In genomic region chr2:19306065-19306464, GRCh38 we compare ENCODE assay signal across 8 cellular contexts. TPM values are rescaled to one million over a fixed set of nuclear protein-coding genes. Genes with fewer than 3 reads are reported as not detected.
DNase-seq lines count a peak whose midpoint lies in the region; ATAC-seq, FAIRE-seq and TF ChIP-seq lines count a peak whose summit lies in the region.
"Not testable (repeated sequence)": the region's sequence is repeated elsewhere in the genome, so short reads cannot be mapped to it uniquely, and the experiment has no call there.
"Had no signal": no experiment of that assay in that cellular context is flagged by ENCODE, and none has a peak within 500 bp of the region (broad histone marks: within the 10 kb centered on the region; RNA-seq: fewer than 3 reads in every experiment).

No MANE protein-coding gene starts in this region.

- POLR2A ChIA-PET in A549 (lab: Yijun Ruan, JAX); PC-3 (lab: Charles Lee; ENCODE audit: unreplicated experiment): not testable (repeated sequence)
- POLR2A ChIA-PET in K562 (lab: Yijun Ruan, JAX): interaction anchor here (1.1 kb wide), 2 partner anchors 11 to 13 kb away, joined by 3 to 4 read pairs; no protein-coding TSS in a partner anchor

- not testable (repeated sequence) for FAIRE-seq in A549 (lab: Jason Lieb, UNC); K562 (lab: Jason Lieb, UNC)

- TSS peak; percentile 62 for BruUV-seq in PC-3 (replicated peaks; lab: Mats Ljungman, UMichigan)
- BruUV-seq in K562 (replicated peaks; lab: Mats Ljungman, UMichigan): TSS peak; percentile 80

- not testable (repeated sequence) for H3K4me3 Mint-ChIP-seq in nephron progenitor cell

- WGBS in A549 (ENCODE audit: missing lambda C conversion rate): 5% methylated on average over 11 of the region's 18 CpGs
- WGBS in K562 (ENCODE audit: insufficient coverage, low coverage, missing lambda C conversion rate): under 1% methylated on average over 16 of the region's 18 CpGs

- not testable (repeated sequence) for H3K9ac ChIP-seq in PC-3 (ENCODE audit: low read length); K562 (ENCODE audit: insufficient read depth in 1 of 2, low read depth in 2 of 2, low read length in 2 of 2)

- H3K4me3 ChIP-seq in A549 (peak overlapping the region; percentile 51), H7 (ENCODE audit: insufficient read depth, low read depth, low read length) (peak overlapping the region; percentile 17; the same call in 1 of the 2 replicates), K562 (peak overlapping the region; percentile 13; the same call in 1 of the 2 replicates)
- H3K4me3 ChIP-seq in PC-3 (ENCODE audit: low read length): not testable (repeated sequence)

- peaks cover 50% of the 10 kb centered on the region for H3K4me1 Mint-ChIP-seq in nephron progenitor cell

- not testable (repeated sequence) for TF ChIP-seq EP300 in A549 (IDR thresholded peaks at IDR 0.05); K562 (IDR thresholded peaks at IDR 0.05; ENCODE audit: low read length)

- CTCF ChIA-PET in A549 (lab: Yijun Ruan, JAX); PC-3 (lab: Charles Lee); K562 (lab: Yijun Ruan, JAX; ENCODE audit: low intra/inter-chr PET ratio): not testable (repeated sequence)

- H3K4me1 ChIP-seq in A549; PC-3 (ENCODE audit: insufficient read depth, low read length); K562 (replicated peaks in 1 of 2; ENCODE audit: control insufficient read depth in 2 of 2, insufficient read depth in 2 of 2, low read length in 2 of 2): not testable (repeated sequence)

- not testable (repeated sequence) for H3K36me3 ChIP-seq in H7 (replicated peaks; ENCODE audit: control insufficient read depth, insufficient read depth, low read length); PC-3 (ENCODE audit: low read depth, low read length); K562 (ENCODE audit: control insufficient read depth, insufficient read depth, low read length)

- peaks cover 14% of the 10 kb centered on the region for H3K36me3 Mint-ChIP-seq in nephron progenitor cell (ENCODE audit: low read depth)

- H3K4me2 ChIP-seq in A549: peak overlapping the region; percentile 55
- not testable (repeated sequence) for H3K4me2 ChIP-seq in PC-3 (ENCODE audit: low read length); K562 (ENCODE audit: insufficient read depth, low read length)

- peak overlapping the region; percentile 74 to 87 for H3K27ac ChIP-seq in A549
- not testable (repeated sequence) for H3K27ac ChIP-seq in PC-3 (ENCODE audit: low read length); K562 (ENCODE audit: extremely low read depth, low read depth, low read length)

- H4K20me1 ChIP-seq in PC-3 (ENCODE audit: low read length); K562 (replicated peaks; ENCODE audit: control insufficient read depth, insufficient read depth, low read length): not testable (repeated sequence)

- H3K27me3 Mint-ChIP-seq in nephron progenitor cell (ENCODE audit: low read depth, poor library complexity): not testable (repeated sequence)

- not testable (repeated sequence) for DNase-seq in A549 (ENCODE audit: low read depth in 1 of 2, low spot score in 1 of 2); H7; PC-3; K562 (ENCODE audit: extremely low read depth in 1 of 4, low spot score in 3 of 4)
- peak in 1 of 2 donors; percentile 21 for DNase-seq in left colon
- DNase-seq in nephron progenitor cell: peak; percentile 31

- peaks cover 14% of the 10 kb centered on the region for H3K9me3 ChIP-seq in A549
- H3K9me3 ChIP-seq in PC-3 (ENCODE audit: low read length); K562 (replicated peaks; ENCODE audit: control insufficient read depth, insufficient read depth, low read depth, low read length): not testable (repeated sequence)

- H2AFZ ChIP-seq in PC-3 (ENCODE audit: low read length): not testable (repeated sequence)
- H2AFZ ChIP-seq in K562 (ENCODE audit: low read depth, low read length): peak overlapping the region; percentile 80; the same call in 1 of the 2 replicates

- H3K9me3 Mint-ChIP-seq in nephron progenitor cell: peaks cover 25% of the 10 kb centered on the region

- not testable (repeated sequence) for H3K79me2 ChIP-seq in PC-3 (ENCODE audit: low read length); K562 (ENCODE audit: control insufficient read depth, insufficient read depth, low read length)

- H3K9me2 ChIP-seq in PC-3 (replicated peaks; ENCODE audit: low read length): not testable (repeated sequence)

- not testable (repeated sequence) for TF ChIP-seq CTCF in A549 (IDR thresholded peaks at IDR 0.05); PC-3 (conservative IDR thresholded peaks at IDR 0.05; ENCODE audit: low read depth, low read length); K562 (IDR thresholded peaks at IDR 0.05 in 2 of 3, conservative IDR thresholded peaks at IDR 0.05 in 1 of 3; ENCODE audit: insufficient read depth in 2 of 3, low read depth in 1 of 3, low read length in 3 of 3); nephron progenitor cell (IDR thresholded peaks at IDR 0.05)

- not testable (repeated sequence) for H3K9me1 ChIP-seq in K562 (ENCODE audit: control insufficient read depth, insufficient read depth, low read length)

- TF ChIP-seq POLR2A in A549 (IDR thresholded peaks at IDR 0.05; ENCODE audit: low read length); K562 (conservative IDR thresholded peaks at IDR 0.05): not testable (repeated sequence)

- intact Hi-C loops in PC-3 (cut with micrococcal nuclease): loop anchor here (5.0 kb wide), 2 partner anchors 51 to 164 kb away; partner anchors contain the start of gene OSR1
- intact Hi-C loops in K562 (cut with micrococcal nuclease); left colon (cut with DNase I, micrococcal nuclease): not testable (repeated sequence)

- not testable (repeated sequence) for H3F3A ChIP-seq in PC-3 (ENCODE audit: low read length, unreplicated experiment)

- in situ Hi-C loops in K562 (cut with MboI): not testable (repeated sequence)

- H3K27ac Mint-ChIP-seq in nephron progenitor cell: not testable (repeated sequence)

- H3K27me3 ChIP-seq in H7 (ENCODE audit: control insufficient read depth, insufficient read depth, low read length); PC-3 (ENCODE audit: low read length); K562 (ENCODE audit: control insufficient read depth in 2 of 2, insufficient read depth in 2 of 2, low read length in 2 of 2): not testable (repeated sequence)

- not testable (repeated sequence) for TF ChIP-seq RAD21 in A549 (conservative IDR thresholded peaks at IDR 0.05 in 1 of 2, IDR thresholded peaks at IDR 0.05 in 1 of 2); K562 (CRISPR knock-in tag; conservative IDR thresholded peaks at IDR 0.05 in 1 of 2, IDR thresholded peaks at IDR 0.05 in 1 of 2)

- peak in 1 of 2 experiments; percentile 60; a peak in 3 of 6 replicates for ATAC-seq in A549
- not testable (repeated sequence) for ATAC-seq in PC-3, K562
- ATAC-seq in left colon: peak; percentile 52

TF ChIP-seq in A549, 52 proteins besides CTCF, POLR2A, EP300 and RAD21:
- TF ChIP-seq E2F6 (IDR thresholded peaks at IDR 0.05; ENCODE audit: borderline replicate concordance, low read depth): 0 out of 2 replicates have a peak, but pooled peaks have one; percentile 20

TF ChIP-seq in K562, 482 proteins besides CTCF, POLR2A, EP300 and RAD21:
- TF ChIP-seq FOXA3 (CRISPR knock-in tag; conservative IDR thresholded peaks at IDR 0.05 in 1 of 2, IDR thresholded peaks at IDR 0.05 in 1 of 2) (peak in 1 of 2 experiments; percentile 84; a peak in 2 of 4 replicates), PHF8 (IDR thresholded peaks at IDR 0.05; ENCODE audit: borderline replicate concordance, low read length) (peak; percentile 11; the same call in 1 of the 2 replicates)

RNA-seq across cellular contexts. Expression of gene OSR1, which starts 52.4 kb away (rescaled TPM):
- polyA plus RNA-seq in A549 (2011; rRNA removed) (1.5 and 1.8 TPM in 2 replicates), A549 (2017; fragmentation: RNase III; extraction: RNeasy Plus Mini Kit Qiagen cat#74134 plus additional on column Dnase treatment) (3.9 to 4.5 TPM (median 4.4 TPM) in 3 replicates), K562 (2011; rRNA removed) (not detected in 2 replicates), K562 (2014; fragmentation: Illumina TruSeq; extraction: Trizol) (not detected in 2 replicates), K562 (2014; fragmentation: Nextera tagmentation; extraction: Ambion mirVana) (not detected), K562 (2014; rRNA removed) (not detected in 2 replicates)
- 3.7 and 4.4 TPM in 2 replicates for polyA plus RNA-seq in A549 (2012; cell fraction: cytosol; rRNA removed)
- polyA plus RNA-seq in A549 (2012; cell fraction: nucleus; rRNA removed): 6.4 and 8.1 TPM in 2 replicates
- polyA minus RNA-seq in A549 (2011; rRNA and poly(A)+ RNA removed): 1.6 and 1.7 TPM in 2 replicates
- total RNA-seq in H7 (2014; rRNA removed; shearing (Covaris generic)): 0.44 TPM in 1 of 2 replicates, not detected in the other
- total RNA-seq in PC-3 (2014; rRNA removed) (30.6 and 33.5 TPM in 2 replicates), K562 (2014; rRNA removed) (not detected in 2 replicates), K562 (2014; rRNA removed; fragmentation: Illumina TruSeq; extraction: Trizol) (not detected in 2 replicates), K562 (2015; rRNA removed; fragmentation: Illumina TruSeq; extraction: Trizol) (not detected in 2 replicates), K562 (2021) (not detected in 2 replicates), left colon (1 to 10 TPM; 1.3 to 4.1 TPM)
- not detected in 2 replicates for total RNA-seq in K562 (2011; cell fraction: chromatin; rRNA removed; ENCODE audit: low replicate concordance)
- not detected in 2 replicates for total RNA-seq in K562 (2011; cell fraction: nucleolus; rRNA removed)
- not detected in 2 replicates for total RNA-seq in K562 (2011; cell fraction: nucleoplasm; rRNA removed)
- not detected in 2 replicates for polyA plus RNA-seq in K562 (2011; cell fraction: cytosol; rRNA removed)
- not detected in 2 replicates for polyA plus RNA-seq in K562 (2011; cell fraction: nucleus; rRNA removed)
- 0.03 TPM in 1 of 2 replicates, not detected in the other for polyA plus RNA-seq in K562 (2012)
- not detected in 2 replicates for polyA minus RNA-seq in K562 (2011; rRNA and poly(A)+ RNA removed)
- not detected in 2 replicates for polyA minus RNA-seq in K562 (2011; cell fraction: cytosol; rRNA and poly(A)+ RNA removed)
- polyA minus RNA-seq in K562 (2011; cell fraction: nucleus; rRNA and poly(A)+ RNA removed): not detected in 2 replicates
- total RNA-seq: CD4-positive, CD25-positive, alpha-beta regulatory T cell; CD8-positive, alpha-beta memory T cell had no signal
- polyA plus RNA-seq: CD4-positive, CD25-positive, alpha-beta regulatory T cell; CD8-positive, alpha-beta memory T cell had no signal
